ENCODE assay signal across 1 cellular context in genomic region chrX:8684201-8684600, GRCh38.
TF ChIP-seq lines count a peak whose summit lies in the region.

No MANE protein-coding gene starts in this region.

TF ChIP-seq in GM12878, 131 proteins besides CTCF, POLR2A, EP300 and RAD21 (continued from another document):
- no peak for TF ChIP-seq ZBTB4 (CRISPR knock-in tag; IDR thresholded peaks at IDR 0.05)
